Comparison of ENCODE assay signal across 1 cellular context in the genomic region with DNA sequence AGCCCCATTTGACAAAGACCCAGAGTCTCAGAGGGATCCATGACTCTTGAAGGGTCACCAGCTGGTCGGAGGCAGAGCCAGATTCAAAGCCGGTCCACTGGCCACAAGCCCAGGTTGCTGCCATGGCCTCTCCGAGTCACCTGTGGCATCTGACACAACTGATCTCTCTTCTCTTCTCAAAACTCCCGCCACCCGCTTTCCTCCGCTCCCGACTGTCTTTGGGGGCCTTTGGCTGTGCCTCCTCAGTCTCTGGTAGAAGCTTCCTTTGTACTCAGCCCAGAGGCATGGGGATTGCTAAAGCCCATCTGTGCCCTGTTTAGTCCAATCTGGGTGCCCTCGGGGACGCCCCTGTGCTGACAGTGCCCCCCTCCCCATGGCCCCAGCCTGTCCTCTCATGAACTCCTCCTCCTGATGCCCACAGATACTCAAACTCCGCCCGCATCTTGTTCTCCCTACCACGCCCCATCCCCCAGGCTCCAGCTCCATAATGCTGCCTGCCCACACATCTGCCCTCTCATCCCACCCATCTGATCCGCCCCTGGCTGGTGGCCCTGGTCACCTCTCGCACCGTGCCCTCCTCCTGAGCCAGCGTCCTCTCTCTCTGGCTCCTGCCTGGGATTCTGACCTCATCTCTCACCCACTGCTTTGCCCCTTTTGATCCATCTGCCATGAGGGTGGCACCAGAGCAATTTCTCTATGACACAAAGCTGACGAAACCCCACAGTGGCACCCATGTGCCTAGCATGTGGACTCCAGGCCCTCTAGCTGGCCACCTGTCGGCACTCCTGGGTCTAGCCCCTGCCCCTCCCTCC.
A peak's percentile ranks its signal among the peaks of the same experiment; 100 is the strongest.
TF ChIP-seq lines count a peak whose summit lies in the region.

No MANE protein-coding gene starts in this region.

TF ChIP-seq in HEK293, 187 proteins besides CTCF, POLR2A, EP300 and RAD21 (continued from another document):
- TF ChIP-seq, protein P1, sequence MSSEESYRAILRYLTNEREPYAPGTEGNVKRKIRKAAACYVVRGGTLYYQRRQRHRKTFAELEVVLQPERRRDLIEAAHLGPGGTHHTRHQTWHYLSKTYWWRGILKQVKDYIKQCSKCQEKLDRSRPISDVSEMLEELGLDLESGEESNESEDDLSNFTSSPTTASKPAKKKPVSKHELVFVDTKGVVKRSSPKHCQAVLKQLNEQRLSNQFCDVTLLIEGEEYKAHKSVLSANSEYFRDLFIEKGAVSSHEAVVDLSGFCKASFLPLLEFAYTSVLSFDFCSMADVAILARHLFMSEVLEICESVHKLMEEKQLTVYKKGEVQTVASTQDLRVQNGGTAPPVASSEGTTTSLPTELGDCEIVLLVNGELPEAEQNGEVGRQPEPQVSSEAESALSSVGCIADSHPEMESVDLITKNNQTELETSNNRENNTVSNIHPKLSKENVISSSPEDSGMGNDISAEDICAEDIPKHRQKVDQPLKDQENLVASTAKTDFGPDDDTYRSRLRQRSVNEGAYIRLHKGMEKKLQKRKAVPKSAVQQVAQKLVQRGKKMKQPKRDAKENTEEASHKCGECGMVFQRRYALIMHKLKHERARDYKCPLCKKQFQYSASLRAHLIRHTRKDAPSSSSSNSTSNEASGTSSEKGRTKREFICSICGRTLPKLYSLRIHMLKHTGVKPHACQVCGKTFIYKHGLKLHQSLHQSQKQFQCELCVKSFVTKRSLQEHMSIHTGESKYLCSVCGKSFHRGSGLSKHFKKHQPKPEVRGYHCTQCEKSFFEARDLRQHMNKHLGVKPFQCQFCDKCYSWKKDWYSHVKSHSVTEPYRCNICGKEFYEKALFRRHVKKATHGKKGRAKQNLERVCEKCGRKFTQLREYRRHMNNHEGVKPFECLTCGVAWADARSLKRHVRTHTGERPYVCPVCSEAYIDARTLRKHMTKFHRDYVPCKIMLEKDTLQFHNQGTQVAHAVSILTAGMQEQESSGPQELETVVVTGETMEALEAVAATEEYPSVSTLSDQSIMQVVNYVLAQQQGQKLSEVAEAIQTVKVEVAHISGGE (tag by site-specific recombination; conservative IDR thresholded peaks at IDR 0.05; ENCODE audit: low read depth) = no peak
- TF ChIP-seq KLF1 (tag by site-specific recombination; IDR thresholded peaks at IDR 0.05) (peak; percentile 60), ZNF18 (tag by site-specific recombination; IDR thresholded peaks at IDR 0.05) (no peak), SALL2 (tag by site-specific recombination; IDR thresholded peaks at IDR 0.05; ENCODE audit: borderline replicate concordance) (no peak)
